ENCODE assay signal across 14 cellular contexts in genomic region chr11:114181752-114182151, GRCh38.
DNase-seq lines count a peak whose midpoint lies in the region; ATAC-seq and TF ChIP-seq lines count a peak whose summit lies in the region.
"Had no signal": no experiment of that assay in that cellular context is flagged by ENCODE, and none has a peak within 500 bp of the region (broad histone marks: within the 10 kb centered on the region; RNA-seq: fewer than 3 reads in every experiment).

No MANE protein-coding gene starts in this region.

- H2BK5ac ChIP-seq in mesendoderm (ENCODE audit: low read length): no peak overlapping the region

- TF ChIP-seq POLR2A in spleen (IDR thresholded peaks at IDR 0.05): no peak

- no peak overlapping the region for H3K18ac ChIP-seq in mesendoderm (ENCODE audit: low read length)

- H3K27ac ChIP-seq in 22Rv1 (peak overlapping the region; percentile 98), spleen (peak overlapping the region in 5 of 8 donors; percentile 20 to 96 (median 88)), mesendoderm (ENCODE audit: low read depth, low read length) (no peak overlapping the region)
- H3K27ac ChIP-seq in CD8-positive, alpha-beta memory T cell (ENCODE audit: low read depth, low read length): no peak overlapping the region
- H3K27ac ChIP-seq: cardiac muscle cell had no signal

- H3K79me1 ChIP-seq in mesendoderm (ENCODE audit: low read length): no peaks in the 10 kb centered on the region

- ATAC-seq in GM18520 (IDR thresholded peaks at IDR 0.05; ENCODE audit: unreplicated experiment): no peak
- ATAC-seq in activated T-helper 17 cell treated with anti-CD3 and anti-CD28 coated beads, Interleukin-2, amount 50 U/mL, for 72 hours (replicated peaks): no peak

- H3K9me3 Mint-ChIP-seq in CD8-positive, alpha-beta memory T cell: no peaks in the 10 kb centered on the region
- no peaks in the 10 kb centered on the region for H3K9me3 Mint-ChIP-seq in immature natural killer cell
- no peaks in the 10 kb centered on the region for H3K9me3 Mint-ChIP-seq in activated T-helper 17 cell treated with anti-CD3 and anti-CD28 coated beads, Interleukin-2, amount 50 U/mL, for 72 hours
- H3K9me3 Mint-ChIP-seq: activated T-helper 2 cell treated with anti-CD3 and anti-CD28 coated beads, Interferon-gamma antibody, Interleukin-2, Interleukin-4, amounts not matched to agents 10 μg/mL and 5 μg/mL and 100 μg/mL, durations not matched to agents 14 hours and 24 hours and 36 hours had no signal

- peaks cover 80 to 83% (median 83%) of the 10 kb centered on the region in 3 donors for H3K4me1 Mint-ChIP-seq in CD8-positive, alpha-beta memory T cell
- H3K4me1 Mint-ChIP-seq in immature natural killer cell: peaks cover 93 to 100% of the 10 kb centered on the region in 2 donors
- peaks cover 45% of the 10 kb centered on the region for H3K4me1 Mint-ChIP-seq in activated T-helper 17 cell treated with anti-CD3 and anti-CD28 coated beads, Interleukin-2, amount 50 U/mL, for 72 hours

- H4K5ac ChIP-seq in mesendoderm (ENCODE audit: low read length): no peak overlapping the region

- no peaks in the 10 kb centered on the region for H3K36me3 ChIP-seq in CD8-positive, alpha-beta memory T cell (ENCODE audit: insufficient read depth, low read length)
- H3K36me3 ChIP-seq in spleen: peaks cover 0 to 4% (median 0%) of the 10 kb centered on the region in 6 donors
- H3K36me3 ChIP-seq in mesendoderm (ENCODE audit: control insufficient read depth, insufficient read depth, low read length): no peaks in the 10 kb centered on the region
- H3K36me3 ChIP-seq: cardiac muscle cell had no signal

- peak overlapping the region; percentile 44 to 97 (median 96) for H3K27ac Mint-ChIP-seq in CD8-positive, alpha-beta memory T cell
- H3K27ac Mint-ChIP-seq in immature natural killer cell: peak overlapping the region; percentile 89 to 99 (median 96)
- no peak overlapping the region for H3K27ac Mint-ChIP-seq in activated T-helper 17 cell treated with anti-CD3 and anti-CD28 coated beads, Interleukin-2, amount 50 U/mL, for 72 hours

- no peak overlapping the region for H3K23ac ChIP-seq in mesendoderm (ENCODE audit: low read length)

- H3K4me2 ChIP-seq in mesendoderm (ENCODE audit: low read length): no peak overlapping the region

- H4K8ac ChIP-seq in mesendoderm (ENCODE audit: low read depth, low read length): no peak overlapping the region

- H2BK15ac ChIP-seq in mesendoderm (replicated peaks; ENCODE audit: low read depth): no peak overlapping the region

- peaks cover 72% of the 10 kb centered on the region for H3K4me1 ChIP-seq in CD8-positive, alpha-beta memory T cell (ENCODE audit: insufficient read depth, low read length)
- H3K4me1 ChIP-seq in spleen: peaks cover 30 to 100% (median 80%) of the 10 kb centered on the region in 6 donors
- H3K4me1 ChIP-seq in mesendoderm (ENCODE audit: control insufficient read depth, low read depth, low read length): no peaks in the 10 kb centered on the region

- H3K27me3 Mint-ChIP-seq in CD8-positive, alpha-beta memory T cell: peaks cover 0 to 3% of the 10 kb centered on the region in 2 donors
- peaks cover 3 to 23% (median 8%) of the 10 kb centered on the region in 3 donors for H3K27me3 Mint-ChIP-seq in immature natural killer cell (ENCODE audit: low read depth in 3 of 3)
- H3K27me3 Mint-ChIP-seq in activated T-helper 17 cell treated with anti-CD3 and anti-CD28 coated beads, Interleukin-2, amount 50 U/mL, for 72 hours: no peaks in the 10 kb centered on the region

- intact Hi-C loops in spleen (cut with DNase I; ENCODE audit: low total_unique reads): loop anchor here (10.0 kb wide), 1 partner anchor 147 kb away; no protein-coding TSS in a partner anchor

- no peak for DNase-seq in CD8-positive, alpha-beta memory T cell
- DNase-seq in immature natural killer cell (no peak), spleen (no peak), KG1 (lab: John Stamatoyannopoulos, UW) (no peak), mesendoderm (no peak)
- DNase-seq: DMS53; kidney; MV-4-11; stimulated activated CD4-positive, alpha-beta T cell treated with anti-CD3 and anti-CD28 coated beads, Interleukin-4, amount 100 ng/mL, for 24 hours had no signal

- H3K4me3 Mint-ChIP-seq in CD8-positive, alpha-beta memory T cell: peak overlapping the region in 2 of 7 donors; percentile 47 to 83
- peak overlapping the region in 4 of 5 donors; percentile 6 to 76 (median 58) for H3K4me3 Mint-ChIP-seq in immature natural killer cell
- no peak overlapping the region for H3K4me3 Mint-ChIP-seq in activated T-helper 17 cell treated with anti-CD3 and anti-CD28 coated beads, Interleukin-2, amount 50 U/mL, for 72 hours

- TF ChIP-seq CTCF in 22Rv1 (IDR thresholded peaks at IDR 0.05) (no peak), spleen (IDR thresholded peaks at IDR 0.05 in 8 of 11, conservative IDR thresholded peaks at IDR 0.05 in 3 of 11) (no peak)

- CTCF ChIA-PET in CD8-positive, alpha-beta memory T cell (lab: Charles Lee): interaction anchor here (0.9 to 3.9 kb wide), 12 partner anchors 7 to 307 kb away, joined by 3 to 42 read pairs (median 6); partner anchors contain the start of genes USP28 and ZBTB16

- no peaks in the 10 kb centered on the region for H3K27me3 ChIP-seq in CD8-positive, alpha-beta memory T cell (ENCODE audit: insufficient read depth, low read length, poor library complexity, severe bottlenecking)
- H3K27me3 ChIP-seq in spleen (replicated peaks in 1 of 7) (no peaks in the 10 kb centered on the region), mesendoderm (ENCODE audit: insufficient read depth, low read length, poor library complexity) (no peaks in the 10 kb centered on the region)
- H3K27me3 ChIP-seq: cardiac muscle cell had no signal

- H3K9ac ChIP-seq in mesendoderm (ENCODE audit: low read length): no peak overlapping the region

- H3K4me3 ChIP-seq in CD8-positive, alpha-beta memory T cell (ENCODE audit: low read length): no peak overlapping the region
- no peak overlapping the region for H3K4me3 ChIP-seq in spleen
- no peak overlapping the region for H3K4me3 ChIP-seq in mesendoderm (ENCODE audit: low read length)
- H3K4me3 ChIP-seq: cardiac muscle cell had no signal

- H3K4ac ChIP-seq in mesendoderm (ENCODE audit: low read depth, low read length): no peak overlapping the region

- H3K79me2 ChIP-seq in mesendoderm (ENCODE audit: control insufficient read depth, insufficient read depth, low read length): no peaks in the 10 kb centered on the region

- H3K36me3 Mint-ChIP-seq in CD8-positive, alpha-beta memory T cell: peaks cover 0 to 1% (median under 1%) of the 10 kb centered on the region in 3 donors
- peaks cover 0 to 3% (median under 1%) of the 10 kb centered on the region in 3 donors for H3K36me3 Mint-ChIP-seq in immature natural killer cell
- no peaks in the 10 kb centered on the region for H3K36me3 Mint-ChIP-seq in activated T-helper 17 cell treated with anti-CD3 and anti-CD28 coated beads, Interleukin-2, amount 50 U/mL, for 72 hours (ENCODE audit: low read depth)

- H2BK120ac ChIP-seq in mesendoderm (ENCODE audit: low read depth, low read length): no peak overlapping the region

- H3K9me3 ChIP-seq in CD8-positive, alpha-beta memory T cell (ENCODE audit: low read length): no peaks in the 10 kb centered on the region
- no peaks in the 10 kb centered on the region for H3K9me3 ChIP-seq in spleen

- WGBS in spleen, 5 donors: 89 to 93% (median 90%) methylated on average over 8 of the region's 8 CpGs
- WGBS in mesendoderm (ENCODE audit: extremely low coverage, insufficient coverage, low lambda C conversion rate): no CpG with 5 or more reads among the region's 8 CpGs

- POLR2A ChIA-PET in CD8-positive, alpha-beta memory T cell (lab: Charles Lee): interaction anchor here (1.3 to 2.1 kb wide), 2 partner anchors 9 to 21 kb away, joined by 5 to 8 read pairs; no protein-coding TSS in a partner anchor

- H2AK5ac ChIP-seq in mesendoderm (ENCODE audit: low read length): no peak overlapping the region

- no peak overlapping the region for H3K56ac ChIP-seq in mesendoderm (ENCODE audit: low read length)

Comparison
In these comparisons a context has a peak if more than half of its experiments do, and no peak if none do; other contexts are left out.
1. H3K27ac ChIP-seq: peak in 22Rv1 (single experiment) and spleen (5 of 8); none in CD8-positive, alpha-beta memory T cell (single experiment) and mesendoderm (single experiment).